ENCODE assay signal across 8 cellular contexts in genomic region chr10:96292971-96293909, GRCh38. TPM values are rescaled to one million over a fixed set of nuclear protein-coding genes. Genes with fewer than 3 reads are reported as not detected.
DNase-seq lines count a peak whose midpoint lies in the region; ATAC-seq and TF ChIP-seq lines count a peak whose summit lies in the region.

No MANE protein-coding gene starts in this region.

- POLR2A ChIA-PET in HCT116 (lab: Charles Lee): no interaction called here

- H3K27me3 Mint-ChIP-seq in activated naive CD4-positive, alpha-beta T cell treated with anti-CD3 and anti-CD28 coated beads, Interleukin-2, amount 10 ng/mL, durations not matched to agents 7 days and 5 days: peaks cover 3% of the 10 kb centered on the region

- H3K9ac ChIP-seq in HCT116 (ENCODE audit: low read length): no peak overlapping the region

- H3K27ac Mint-ChIP-seq in activated naive CD4-positive, alpha-beta T cell treated with anti-CD3 and anti-CD28 coated beads, Interleukin-2, amount 50 U/mL, for 72 hours: no peak overlapping the region
- no peak overlapping the region for H3K27ac Mint-ChIP-seq in activated naive CD4-positive, alpha-beta T cell treated with anti-CD3 and anti-CD28 coated beads, Interleukin-2, amount 10 ng/mL, durations not matched to agents 7 days and 5 days

- H3K27me3 ChIP-seq in HCT116 (ENCODE audit: insufficient read depth, low read length): peaks cover 7% of the 10 kb centered on the region; the same call in 1 of the 2 replicates
- H3K27me3 ChIP-seq in thoracic aorta (replicated peaks; ENCODE audit: insufficient read depth): no peaks in the 10 kb centered on the region

- peak overlapping the region; percentile 28; the same call in 1 of the 2 replicates for H3K4me2 ChIP-seq in HCT116 (ENCODE audit: low read length)

- CTCF ChIA-PET in activated naive CD4-positive, alpha-beta T cell treated with anti-CD3 and anti-CD28 coated beads, Interleukin-2, amount 10 ng/mL, durations not matched to agents 7 days and 5 days (lab: Charles Lee): interaction anchor here (0.6 to 7.5 kb wide), 9 partner anchors 11 to 599 kb away, joined by 3 to 135 read pairs (median 8); partner anchors contain the start of genes DNTT and TCTN3
- CTCF ChIA-PET in HCT116 (lab: Charles Lee): interaction anchor here (1.5 to 5.6 kb wide), 4 partner anchors 9 to 919 kb away, joined by 3 to 70 read pairs (median 12); no protein-coding TSS in a partner anchor

- no peak for DNase-seq in activated naive CD4-positive, alpha-beta T cell treated with anti-CD3 and anti-CD28 coated beads, Interleukin-2, amount 50 U/mL, for 72 hours (ENCODE audit: low spot score in 2 of 2)
- no peak for DNase-seq in activated naive CD4-positive, alpha-beta T cell treated with anti-CD3 and anti-CD28 coated beads, Interleukin-2, amount 10 ng/mL, durations not matched to agents 7 days and 5 days
- DNase-seq in HCT116 (ENCODE audit: low read depth, low spot score): peak; percentile 47
- peak; percentile 4 for DNase-seq in NCI-H2029 (lab: John Stamatoyannopoulos, UW)
- DNase-seq in astrocyte of the cerebellum (ENCODE audit: low read depth): peak; percentile 15
- peak; percentile 47 for DNase-seq in iris pigment epithelial cell (ENCODE audit: low read depth)
- DNase-seq in thoracic aorta (ENCODE audit: low spot score): no peak

- peaks cover 9% of the 10 kb centered on the region for H3K4me1 Mint-ChIP-seq in activated naive CD4-positive, alpha-beta T cell treated with anti-CD3 and anti-CD28 coated beads, Interleukin-2, amount 10 ng/mL, durations not matched to agents 7 days and 5 days

- H3K27ac ChIP-seq in HCT116 (ENCODE audit: low read depth, low read length) (no peak overlapping the region), thoracic aorta (no peak overlapping the region)

- no peak overlapping the region for H3K4me3 ChIP-seq in HCT116 (replicated peaks in 1 of 2; ENCODE audit: low read depth in 1 of 2, low read length in 2 of 2)
- no peak overlapping the region for H3K4me3 ChIP-seq in astrocyte of the cerebellum (ENCODE audit: low read depth, low read length)
- H3K4me3 ChIP-seq in thoracic aorta: no peak overlapping the region

- BruUV-seq in HCT116 (replicated peaks; lab: Mats Ljungman, UMichigan): no TSS peak

- TF ChIP-seq RAD21 in HCT116 (IDR thresholded peaks at IDR 0.05; ENCODE audit: low read depth): peak; percentile 86

- H3K9me2 ChIP-seq in HCT116 (ENCODE audit: insufficient read depth): no peaks in the 10 kb centered on the region

- H3K4me3 Mint-ChIP-seq in activated naive CD4-positive, alpha-beta T cell treated with anti-CD3 and anti-CD28 coated beads, Interleukin-2, amount 10 ng/mL, durations not matched to agents 7 days and 5 days: no peak overlapping the region

- TF ChIP-seq CTCF in HCT116 (IDR thresholded peaks at IDR 0.05 in 2 of 3, conservative IDR thresholded peaks at IDR 0.05 in 1 of 3; ENCODE audit: borderline replicate concordance in 1 of 3, insufficient read depth in 1 of 3, low read depth in 2 of 3, low read length in 2 of 3) (peak; percentile 50 to 92 (median 67)), astrocyte of the cerebellum (IDR thresholded peaks at IDR 0.05; ENCODE audit: low read depth, low read length, missing control alignments) (peak; percentile 43), thoracic aorta (IDR thresholded peaks at IDR 0.05) (peak; percentile 66)

- TF ChIP-seq POLR2A in HCT116 (IDR thresholded peaks at IDR 0.05; ENCODE audit: borderline replicate concordance, extremely low read depth, insufficient read depth, insufficient read length): no peak

- no peaks in the 10 kb centered on the region for H3K36me3 ChIP-seq in HCT116 (ENCODE audit: control insufficient read depth in 1 of 2, insufficient read depth in 2 of 2, low read length in 2 of 2)
- no peaks in the 10 kb centered on the region for H3K36me3 ChIP-seq in thoracic aorta

- no peaks in the 10 kb centered on the region for H3K79me2 ChIP-seq in HCT116 (ENCODE audit: insufficient read depth, low read length)

- intact Hi-C loops in HCT116 (cut with micrococcal nuclease): loop anchor here (5.0 to 10.0 kb wide), 3 partner anchors 66 to 248 kb away; partner anchors contain the start of gene CCNJ

- H3K9me3 Mint-ChIP-seq in activated naive CD4-positive, alpha-beta T cell treated with anti-CD3 and anti-CD28 coated beads, Interleukin-2, amount 50 U/mL, for 72 hours: peaks cover 4 to 6% of the 10 kb centered on the region in 2 donors
- H3K9me3 Mint-ChIP-seq in activated naive CD4-positive, alpha-beta T cell treated with anti-CD3 and anti-CD28 coated beads, Interleukin-2, amount 10 ng/mL, durations not matched to agents 7 days and 5 days: no peaks in the 10 kb centered on the region

- in situ Hi-C loops in astrocyte of the cerebellum (cut with HindIII; ENCODE audit: low sequenced_read_pairs): no loop called here

- RAD21 ChIA-PET in HCT116 (lab: Charles Lee; ENCODE audit: low non-redundant PET in 1 of 2, low total read pairs in 2 of 2, uncharacterized antibody in 2 of 2, unreplicated experiment in 2 of 2): interaction anchor here (0.5 to 1.8 kb wide), 3 partner anchors 64 to 276 kb away, joined by 3 to 5 read pairs (median 3); no protein-coding TSS in a partner anchor

- no peaks in the 10 kb centered on the region for H3K36me3 Mint-ChIP-seq in activated naive CD4-positive, alpha-beta T cell treated with anti-CD3 and anti-CD28 coated beads, Interleukin-2, amount 50 U/mL, for 72 hours
- H3K36me3 Mint-ChIP-seq in activated naive CD4-positive, alpha-beta T cell treated with anti-CD3 and anti-CD28 coated beads, Interleukin-2, amount 10 ng/mL, durations not matched to agents 7 days and 5 days: no peaks in the 10 kb centered on the region

- peaks cover 0 to under 1% of the 10 kb centered on the region in 2 experiments; a peak in 1 of 4 replicates for H3K4me1 ChIP-seq in HCT116 (ENCODE audit: control insufficient read depth in 1 of 2, insufficient read depth in 2 of 2, low read length in 2 of 2)
- peaks cover 3 to 10% of the 10 kb centered on the region in 2 donors for H3K4me1 ChIP-seq in thoracic aorta (ENCODE audit: control insufficient read depth in 1 of 2, low read depth in 2 of 2)

- H4K20me1 ChIP-seq in HCT116 (ENCODE audit: insufficient read depth): no peaks in the 10 kb centered on the region

- peak; percentile 62 to 78 for ATAC-seq in activated naive CD4-positive, alpha-beta T cell treated with anti-CD3 and anti-CD28 coated beads, Interleukin-2, amount 50 U/mL, for 72 hours
- ATAC-seq in HCT116 (peak; percentile 95), thoracic aorta (ENCODE audit: insufficient number of reproducible peaks, low FRiP score, low read depth) (no peak), GM21717 (IDR thresholded peaks at IDR 0.05; ENCODE audit: unreplicated experiment) (no peak)

- no peak overlapping the region for H2AFZ ChIP-seq in HCT116 (ENCODE audit: low read depth, low read length, poor library complexity, severe bottlenecking)

- H3K9me3 ChIP-seq in HCT116 (ENCODE audit: control insufficient read depth in 1 of 2, insufficient read depth in 1 of 2, low read depth in 1 of 2, low read length in 2 of 2): no peaks in the 10 kb centered on the region
- H3K9me3 ChIP-seq in thoracic aorta: no peaks in the 10 kb centered on the region

TF ChIP-seq in HCT116, 20 proteins besides CTCF, POLR2A, EP300 and RAD21 (continues in another document):
- TF ChIP-seq SIN3A (IDR thresholded peaks at IDR 0.05; ENCODE audit: low read depth): no peak
- no peak for TF ChIP-seq CEBPB (IDR thresholded peaks at IDR 0.05; ENCODE audit: low read depth)
- TF ChIP-seq EZH2phosphoT487 (IDR thresholded peaks at IDR 0.05; ENCODE audit: borderline replicate concordance): no peak
- TF ChIP-seq ZBTB33 (IDR thresholded peaks at IDR 0.05; ENCODE audit: extremely low read depth, insufficient replicate concordance, low read length): no peak
- TF ChIP-seq SP1 (IDR thresholded peaks at IDR 0.05; ENCODE audit: low read depth): no peak
- no peak for TF ChIP-seq ELF1 (IDR thresholded peaks at IDR 0.05; ENCODE audit: borderline replicate concordance, low read depth)
- no peak for TF ChIP-seq FOSL1 (IDR thresholded peaks at IDR 0.05; ENCODE audit: low read depth)
- TF ChIP-seq SRF (IDR thresholded peaks at IDR 0.05; ENCODE audit: low read depth): no peak
- TF ChIP-seq MAX (IDR thresholded peaks at IDR 0.05): no peak
- no peak for TF ChIP-seq ATF3 (IDR thresholded peaks at IDR 0.05)
- TF ChIP-seq JUND (IDR thresholded peaks at IDR 0.05): no peak
- TF ChIP-seq ZNF274 (IDR thresholded peaks at IDR 0.05; ENCODE audit: low read depth, low read length): no peak
- TF ChIP-seq POLR2AphosphoS5 (IDR thresholded peaks at IDR 0.05; ENCODE audit: low read depth, low read length): no peak
- no peak for TF ChIP-seq ZFX (IDR thresholded peaks at IDR 0.05)

RNA-seq across cellular contexts. Expression of gene DNTT, which starts 11.0 kb away (rescaled TPM):
- total RNA-seq in activated naive CD4-positive, alpha-beta T cell treated with anti-CD3 and anti-CD28 coated beads, Interleukin-2, amount 50 U/mL, for 72 hours: under 1 TPM in 1 of 2 donors, not detected in 1; 0.18 TPM
- total RNA-seq in HCT116 (2021; ENCODE audit: unreplicated experiment) (not detected), thoracic aorta (not detected)
- polyA plus RNA-seq in HCT116 (2012): not detected in 2 replicates

RNA-seq across cellular contexts. Expression of gene BLNK, which starts 21.9 kb away (rescaled TPM):
- total RNA-seq in activated naive CD4-positive, alpha-beta T cell treated with anti-CD3 and anti-CD28 coated beads, Interleukin-2, amount 50 U/mL, for 72 hours: not detected
- total RNA-seq in HCT116 (2021; ENCODE audit: unreplicated experiment) (0.59 TPM), thoracic aorta (1 to 10 TPM; 1.3 to 6.9 TPM)
- polyA plus RNA-seq in HCT116 (2012): 0.06 and 0.08 TPM in 2 replicates

Comparison
In these comparisons a context has a peak if more than half of its experiments do, and no peak if none do; other contexts are left out.
1. ATAC-seq: peak in activated naive CD4-positive, alpha-beta T cell treated with anti-CD3 and anti-CD28 coated beads, Interleukin-2, amount 50 U/mL, for 72 hours (2 of 2) and HCT116 (single experiment); none in thoracic aorta (single experiment) and GM21717 (single experiment).
2. DNase-seq: peak in HCT116 (single experiment), NCI-H2029 (single experiment), astrocyte of the cerebellum (single experiment) and iris pigment epithelial cell (single experiment); none in activated naive CD4-positive, alpha-beta T cell treated with anti-CD3 and anti-CD28 coated beads, Interleukin-2, amount 50 U/mL, for 72 hours (0 of 2), activated naive CD4-positive, alpha-beta T cell treated with anti-CD3 and anti-CD28 coated beads, Interleukin-2, amount 10 ng/mL, durations not matched to agents 7 days and 5 days (single experiment) and thoracic aorta (single experiment).
3. Peak in every context shown above with its lines, with median percentiles within 50 percentile points of each other: CTCF ChIP-seq.